ENCODE assay signal across 12 cellular contexts in genomic region chr6:13787146-13787545, GRCh38. TPM values are rescaled to one million over a fixed set of nuclear protein-coding genes. Genes with fewer than 3 reads are reported as not detected.
DNase-seq lines count a peak whose midpoint lies in the region; ATAC-seq, FAIRE-seq and TF ChIP-seq lines count a peak whose summit lies in the region.
"Had no signal": no experiment of that assay in that cellular context is flagged by ENCODE, and none has a peak within 500 bp of the region (broad histone marks: within the 10 kb centered on the region; RNA-seq: fewer than 3 reads in every experiment).

No MANE protein-coding gene starts in this region.

- H3K9me3 Mint-ChIP-seq in activated T-cell treated with anti-CD3 and anti-CD28 coated beads, Interleukin-2, amount 50 U/mL, for 24 hours, result no peaks in the 10 kb centered on the region
- no peaks in the 10 kb centered on the region for H3K9me3 Mint-ChIP-seq in astrocyte (ENCODE audit: unreplicated experiment)

- CTCF ChIA-PET in RWPE1 (lab: Yijun Ruan, JAX), result no interaction called here

- peak overlapping the region; percentile 3 for H3K4me3 Mint-ChIP-seq in activated T-cell treated with anti-CD3 and anti-CD28 coated beads, Interleukin-2, amount 50 U/mL, for 24 hours
- H3K4me3 Mint-ChIP-seq in astrocyte (ENCODE audit: unreplicated experiment), result no peak overlapping the region

- TF ChIP-seq CTCF in astrocyte (IDR thresholded peaks at IDR 0.05; ENCODE audit: insufficient read depth, low read depth, low read length) (no peak), RWPE1 (conservative IDR thresholded peaks at IDR 0.05; ENCODE audit: low read depth) (no peak), tibial artery (IDR thresholded peaks at IDR 0.05) (no peak)

- H3K4me2 ChIP-seq in astrocyte (ENCODE audit: low read length), result peak overlapping the region; percentile 84

- no peaks in the 10 kb centered on the region for H3K79me2 ChIP-seq in astrocyte (ENCODE audit: insufficient read depth, low read length)

- no peaks in the 10 kb centered on the region for H3K27me3 Mint-ChIP-seq in activated T-cell treated with anti-CD3 and anti-CD28 coated beads, Interleukin-2, amount 50 U/mL, for 24 hours
- no peaks in the 10 kb centered on the region for H3K27me3 Mint-ChIP-seq in astrocyte (ENCODE audit: low read depth, unreplicated experiment)

- H2AFZ ChIP-seq in astrocyte (ENCODE audit: low read depth, low read length), result peak overlapping the region; percentile 54

- peaks cover 40% of the 10 kb centered on the region for H3K4me1 Mint-ChIP-seq in activated T-cell treated with anti-CD3 and anti-CD28 coated beads, Interleukin-2, amount 50 U/mL, for 24 hours (ENCODE audit: low read depth)
- H3K4me1 Mint-ChIP-seq in astrocyte (ENCODE audit: low read depth, unreplicated experiment), result peaks cover 7% of the 10 kb centered on the region

- H3K27ac ChIP-seq in astrocyte (ENCODE audit: low read depth, low read length) (peak overlapping the region; percentile 32), iPS-18a (ENCODE audit: low read length) (peak overlapping the region; percentile 8), RWPE1 (no peak overlapping the region), tibial artery (peak overlapping the region in 1 of 2 donors; percentile 46)
- H3K27ac ChIP-seq: pancreas had no signal

- H3K4me3 ChIP-seq in astrocyte (ENCODE audit: insufficient read depth, low read depth, low read length) (peak overlapping the region; percentile 26), iPS-18a (ENCODE audit: low read length) (no peak overlapping the region), tibial artery (no peak overlapping the region)
- H3K4me3 ChIP-seq: pancreas had no signal

- H4K20me1 ChIP-seq in astrocyte (ENCODE audit: insufficient read depth, low read length), result no peaks in the 10 kb centered on the region

- peaks cover 47% of the 10 kb centered on the region for H3K36me3 Mint-ChIP-seq in activated T-cell treated with anti-CD3 and anti-CD28 coated beads, Interleukin-2, amount 50 U/mL, for 24 hours (ENCODE audit: low read depth)
- peaks cover 8% of the 10 kb centered on the region for H3K36me3 Mint-ChIP-seq in astrocyte (ENCODE audit: low read depth, unreplicated experiment)

- no peaks in the 10 kb centered on the region for H3K9me3 ChIP-seq in astrocyte (ENCODE audit: insufficient read depth, low read depth, low read length)
- no peaks in the 10 kb centered on the region for H3K9me3 ChIP-seq in iPS-18a (ENCODE audit: control insufficient read depth, low read depth, low read length)
- H3K9me3 ChIP-seq in tibial artery, result no peaks in the 10 kb centered on the region
- H3K9me3 ChIP-seq: BE2C, pancreas had no signal

- H3K9ac ChIP-seq in astrocyte (ENCODE audit: low read length), result peak overlapping the region; percentile 69
- peak overlapping the region; percentile 31 for H3K9ac ChIP-seq in iPS-18a (ENCODE audit: low read length)

- no peaks in the 10 kb centered on the region for H3K27me3 ChIP-seq in astrocyte (ENCODE audit: insufficient read depth, low read length)
- H3K27me3 ChIP-seq in iPS-18a (ENCODE audit: control insufficient read depth, insufficient read depth, low read length), result no peaks in the 10 kb centered on the region
- H3K27me3 ChIP-seq in tibial artery, result no peaks in the 10 kb centered on the region
- H3K27me3 ChIP-seq: BE2C, pancreas had no signal

- H3K36me3 ChIP-seq in astrocyte (ENCODE audit: insufficient read depth, low read length) (no peaks in the 10 kb centered on the region), iPS-18a (ENCODE audit: control insufficient read depth, low read depth, low read length) (peaks cover 20% of the 10 kb centered on the region), tibial artery (peaks cover 0 to 31% (median 20%) of the 10 kb centered on the region in 3 donors)
- H3K36me3 ChIP-seq: BE2C had no signal

- intact Hi-C loops in tibial artery (cut with DNase I; ENCODE audit: low total_unique reads), result no loop called here

- no peak for DNase-seq in activated T-cell treated with anti-CD3 and anti-CD28 coated beads, Interleukin-2, amount 50 U/mL, for 24 hours
- no peak for DNase-seq in activated T-cell treated with anti-CD3 and anti-CD28 coated beads, Interleukin-2, amount 50 U/mL, for 1 hour
- peak; percentile 74 for DNase-seq in astrocyte (ENCODE audit: low read depth)
- DNase-seq in stimulated activated naive CD8-positive, alpha-beta T cell treated with anti-CD3 and anti-CD28 coated beads, Interleukin-15, Interleukin-2, amounts not matched to agents 100 U/mL and 50 U/mL, for 24 hours, result peak; percentile 15
- DNase-seq in RWPE1 (ENCODE audit: low spot score), result no peak
- no peak for DNase-seq in tibial artery
- DNase-seq in NCI-H2029 (lab: John Stamatoyannopoulos, UW), result no peak
- DNase-seq: BE2C, NCI-H1694 treated with DMSO at 0.1 percent for 48 hours, pancreas, SHP77 had no signal

- peak; percentile 55 for ATAC-seq in stimulated activated naive CD8-positive, alpha-beta T cell treated with anti-CD3 and anti-CD28 coated beads, Interleukin-15, Interleukin-2, amounts not matched to agents 100 U/mL and 50 U/mL, for 24 hours
- ATAC-seq: pancreas had no signal

- H3K4me1 ChIP-seq in astrocyte (ENCODE audit: insufficient read depth, low read length) (peaks cover 8% of the 10 kb centered on the region), iPS-18a (ENCODE audit: control insufficient read depth, low read depth, low read length) (peaks cover 9% of the 10 kb centered on the region), tibial artery (peaks cover 0 to 10% (median 0%) of the 10 kb centered on the region in 4 donors)
- H3K4me1 ChIP-seq: BE2C, pancreas had no signal

- POLR2A ChIA-PET in RWPE1 (lab: Yijun Ruan, JAX; ENCODE audit: low non-redundant PET), result no interaction called here

- peak overlapping the region; percentile 89 for H3K27ac Mint-ChIP-seq in activated T-cell treated with anti-CD3 and anti-CD28 coated beads, Interleukin-2, amount 50 U/mL, for 24 hours
- H3K27ac Mint-ChIP-seq in astrocyte (ENCODE audit: unreplicated experiment), result peak overlapping the region; percentile 60

- FAIRE-seq in astrocyte (lab: Jason Lieb, UNC), result no peak

RNA-seq across cellular contexts. Expression of gene MCUR1, which starts 27.2 kb away (rescaled TPM):
- total RNA-seq in astrocyte, result 21.5 and 21.8 TPM in 2 replicates

Comparison
In these comparisons a context has a peak if more than half of its experiments do, and no peak if none do; other contexts are left out.
1. DNase-seq: peak in astrocyte (single experiment) and stimulated activated naive CD8-positive, alpha-beta T cell treated with anti-CD3 and anti-CD28 coated beads, Interleukin-15, Interleukin-2, amounts not matched to agents 100 U/mL and 50 U/mL, for 24 hours (single experiment); none in activated T-cell treated with anti-CD3 and anti-CD28 coated beads, Interleukin-2, amount 50 U/mL, for 24 hours (single experiment), activated T-cell treated with anti-CD3 and anti-CD28 coated beads, Interleukin-2, amount 50 U/mL, for 1 hour (single experiment), RWPE1 (single experiment), tibial artery (0 of 2) and NCI-H2029 (single experiment).